Comparison of ENCODE assay signal across 18 cellular contexts in the genomic region with DNA sequence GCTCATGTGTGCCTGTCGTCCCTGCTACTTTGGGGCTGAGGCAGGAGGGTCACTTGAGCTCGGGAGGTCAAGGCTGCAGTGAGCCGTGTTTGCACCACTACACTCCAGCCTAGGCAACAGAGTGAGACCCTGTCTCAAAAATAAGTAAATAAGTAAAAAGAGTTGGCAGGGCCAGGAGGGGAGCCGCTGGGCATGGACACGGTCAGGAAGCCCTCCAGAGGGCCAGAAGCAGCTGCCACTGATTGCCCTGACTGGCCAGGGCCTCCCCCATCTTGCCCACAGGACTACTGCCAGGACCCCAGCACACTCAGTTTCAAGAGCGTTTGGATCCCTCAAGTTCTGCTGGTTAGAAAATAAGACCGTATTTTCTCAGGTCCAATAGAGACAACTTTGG.
DNase-seq lines count a peak whose midpoint lies in the region; ATAC-seq, FAIRE-seq and TF ChIP-seq lines count a peak whose summit lies in the region.
"Had no signal": no experiment of that assay in that cellular context is flagged by ENCODE, and none has a peak within 500 bp of the region (broad histone marks: within the 10 kb centered on the region; RNA-seq: fewer than 3 reads in every experiment).

No MANE protein-coding gene starts in this region.

- DNase-seq in left ventricle myocardium inferior (no peak), right cardiac atrium (no peak), gastrocnemius medialis (no peak), uterus (no peak), activated T-cell treated with anti-CD3 and anti-CD28 coated beads for 4 hours (no peak), GM12892 (ENCODE audit: insufficient read length) (no peak)
- DNase-seq in activated CD4-positive, alpha-beta T cell treated with anti-CD3 and anti-CD28 coated beads for 36 hours = no peak
- DNase-seq: activated CD8-positive, alpha-beta memory T cell treated with anti-CD3 and anti-CD28 coated beads for 24 hours; activated T-cell treated with anti-CD3 and anti-CD28 coated beads, Interleukin-2, amount 50 U/mL, for 72 hours; islet precursor cell; natural killer cell; NCI-H2107 had no signal

- no peaks in the 10 kb centered on the region for H3K27me3 ChIP-seq in left ventricle myocardium inferior (ENCODE audit: low read depth)
- no peaks in the 10 kb centered on the region for H3K27me3 ChIP-seq in right cardiac atrium (ENCODE audit: control insufficient read depth, insufficient read depth)
- H3K27me3 ChIP-seq in gastrocnemius medialis = no peaks in the 10 kb centered on the region
- H3K27me3 ChIP-seq in uterus = no peaks in the 10 kb centered on the region

- H3K9me3 ChIP-seq in left ventricle myocardium inferior (replicated peaks) (no peaks in the 10 kb centered on the region), right cardiac atrium (ENCODE audit: control insufficient read depth, low read length) (no peaks in the 10 kb centered on the region), gastrocnemius medialis (no peaks in the 10 kb centered on the region), uterus (no peaks in the 10 kb centered on the region)

- in situ Hi-C loops in gastrocnemius medialis (cut with MboI; ENCODE audit: low sequenced_read_pairs in 4 of 4) = loop anchor here in 1 of 4 donors (10.0 kb wide), 1 partner anchor 68 kb away; no protein-coding TSS in a partner anchor

- TF ChIP-seq CTCF in left ventricle myocardium inferior (IDR thresholded peaks at IDR 0.05; ENCODE audit: borderline replicate concordance) (no peak), gastrocnemius medialis (IDR thresholded peaks at IDR 0.05 in 4 of 5, conservative IDR thresholded peaks at IDR 0.05 in 1 of 5) (no peak), uterus (IDR thresholded peaks at IDR 0.05) (no peak)

- 90% methylated on average over 7 of the region's 7 CpGs for WGBS in right cardiac atrium

- H3K27ac Mint-ChIP-seq in dendritic cell treated with granulocyte-macrophage colony-stimulating factor and Interleukin-4, amounts not matched to agents 40 ng/mL and 50 ng/mL, for 4 days = peak overlapping the region; percentile 91
- H3K27ac Mint-ChIP-seq in activated CD4-positive, alpha-beta T cell treated with anti-CD3 and anti-CD28 coated beads for 36 hours = no peak overlapping the region
- H3K27ac Mint-ChIP-seq: activated naive CD4-positive, alpha-beta T cell treated with anti-CD3 and anti-CD28 coated beads, Interleukin-2, amount 50 U/mL, for 72 hours; activated T-cell treated with anti-CD3 and anti-CD28 coated beads, Interleukin-2, amount 50 U/mL, for 72 hours; natural killer cell; stimulated activated naive CD8-positive, alpha-beta T cell treated with anti-CD3 and anti-CD28 coated beads, Interleukin-15, Interleukin-2, amounts not matched to agents 100 ng/mL and 50 ng/mL, for 24 hours had no signal

- peaks cover 8% of the 10 kb centered on the region for H3K27me3 Mint-ChIP-seq in dendritic cell treated with granulocyte-macrophage colony-stimulating factor and Interleukin-4, amounts not matched to agents 40 ng/mL and 50 ng/mL, for 4 days
- no peaks in the 10 kb centered on the region for H3K27me3 Mint-ChIP-seq in activated CD4-positive, alpha-beta T cell treated with anti-CD3 and anti-CD28 coated beads for 36 hours
- H3K27me3 Mint-ChIP-seq: stimulated activated naive CD8-positive, alpha-beta T cell treated with anti-CD3 and anti-CD28 coated beads, Interleukin-15, Interleukin-2, amounts not matched to agents 100 ng/mL and 50 ng/mL, for 24 hours had no signal

- H3K36me3 ChIP-seq in left ventricle myocardium inferior = peaks cover 12% of the 10 kb centered on the region
- H3K36me3 ChIP-seq in gastrocnemius medialis = no peaks in the 10 kb centered on the region
- no peaks in the 10 kb centered on the region for H3K36me3 ChIP-seq in uterus

- no peak overlapping the region for H3K4me3 Mint-ChIP-seq in dendritic cell treated with granulocyte-macrophage colony-stimulating factor and Interleukin-4, amounts not matched to agents 40 ng/mL and 50 ng/mL, for 4 days
- H3K4me3 Mint-ChIP-seq in activated CD4-positive, alpha-beta T cell treated with anti-CD3 and anti-CD28 coated beads for 36 hours = no peak overlapping the region
- H3K4me3 Mint-ChIP-seq: activated T-cell treated with anti-CD3 and anti-CD28 coated beads, Interleukin-2, amount 50 U/mL, for 72 hours; natural killer cell; stimulated activated naive CD8-positive, alpha-beta T cell treated with anti-CD3 and anti-CD28 coated beads, Interleukin-15, Interleukin-2, amounts not matched to agents 100 ng/mL and 50 ng/mL, for 24 hours had no signal

- peak overlapping the region; percentile 97 for H3K27ac ChIP-seq in left ventricle myocardium inferior (replicated peaks)
- H3K27ac ChIP-seq in right cardiac atrium (ENCODE audit: low read length) = no peak overlapping the region
- peak overlapping the region; percentile 75 to 85 (median 80) for H3K27ac ChIP-seq in gastrocnemius medialis
- H3K27ac ChIP-seq in uterus = peak overlapping the region; percentile 89 to 96
- H3K27ac ChIP-seq: parathyroid adenoma had no signal

- peaks cover 89% of the 10 kb centered on the region for H3K4me1 Mint-ChIP-seq in dendritic cell treated with granulocyte-macrophage colony-stimulating factor and Interleukin-4, amounts not matched to agents 40 ng/mL and 50 ng/mL, for 4 days (ENCODE audit: low read depth)
- no peaks in the 10 kb centered on the region for H3K4me1 Mint-ChIP-seq in activated CD4-positive, alpha-beta T cell treated with anti-CD3 and anti-CD28 coated beads for 36 hours
- H3K4me1 Mint-ChIP-seq: natural killer cell had no signal

- CTCF ChIA-PET in activated CD4-positive, alpha-beta T cell treated with anti-CD3 and anti-CD28 coated beads for 36 hours (lab: Charles Lee) = interaction anchor here (0.6 to 1.8 kb wide), 3 partner anchors 8 to 358 kb away, joined by 3 to 7 read pairs (median 3); no protein-coding TSS in a partner anchor

- H3K4me1 ChIP-seq in left ventricle myocardium inferior = peaks cover 100% of the 10 kb centered on the region
- H3K4me1 ChIP-seq in right cardiac atrium (ENCODE audit: control insufficient read depth, insufficient read depth, low read length) = peaks cover 36% of the 10 kb centered on the region
- H3K4me1 ChIP-seq in gastrocnemius medialis = peaks cover 70 to 84% of the 10 kb centered on the region in 2 donors
- H3K4me1 ChIP-seq in uterus = peaks cover 35 to 61% of the 10 kb centered on the region in 2 donors

- H3K9me3 Mint-ChIP-seq in dendritic cell treated with granulocyte-macrophage colony-stimulating factor and Interleukin-4, amounts not matched to agents 40 ng/mL and 50 ng/mL, for 4 days = no peaks in the 10 kb centered on the region
- H3K9me3 Mint-ChIP-seq in activated CD4-positive, alpha-beta T cell treated with anti-CD3 and anti-CD28 coated beads for 36 hours (ENCODE audit: low read depth) = no peaks in the 10 kb centered on the region
- H3K9me3 Mint-ChIP-seq: activated naive CD4-positive, alpha-beta T cell treated with anti-CD3 and anti-CD28 coated beads, Interleukin-2, amount 50 U/mL, for 72 hours; activated T-cell treated with anti-CD3 and anti-CD28 coated beads, Interleukin-2, amount 50 U/mL, for 72 hours; natural killer cell; stimulated activated naive CD8-positive, alpha-beta T cell treated with anti-CD3 and anti-CD28 coated beads, Interleukin-15, Interleukin-2, amounts not matched to agents 100 ng/mL and 50 ng/mL, for 24 hours had no signal

- TF ChIP-seq POLR2A in gastrocnemius medialis (IDR thresholded peaks at IDR 0.05) (no peak), uterus (IDR thresholded peaks at IDR 0.05) (no peak), GM12892 (IDR thresholded peaks at IDR 0.05; ENCODE audit: low read depth, low read length) (no peak)

- ATAC-seq in right cardiac atrium = no peak
- ATAC-seq in gastrocnemius medialis = no peak
- ATAC-seq in activated CD4-positive, alpha-beta T cell treated with anti-CD3 and anti-CD28 coated beads for 36 hours = no peak
- ATAC-seq: activated naive CD4-positive, alpha-beta T cell treated with anti-CD3 and anti-CD28 coated beads, Interleukin-2, amount 50 U/mL, for 72 hours; activated T-cell treated with anti-CD3 and anti-CD28 coated beads, Interleukin-2, amount 50 U/mL, for 72 hours; natural killer cell; SK-N-SH treated with all-trans-retinoic acid at 6 μM for 48 hours had no signal

- FAIRE-seq in GM12892 (lab: Jason Lieb, UNC) = no peak
- FAIRE-seq: D721Med had no signal

- H3K36me3 Mint-ChIP-seq in dendritic cell treated with granulocyte-macrophage colony-stimulating factor and Interleukin-4, amounts not matched to agents 40 ng/mL and 50 ng/mL, for 4 days (ENCODE audit: low read depth) = no peaks in the 10 kb centered on the region
- H3K36me3 Mint-ChIP-seq in activated CD4-positive, alpha-beta T cell treated with anti-CD3 and anti-CD28 coated beads for 36 hours (ENCODE audit: low read depth) = no peaks in the 10 kb centered on the region
- H3K36me3 Mint-ChIP-seq: activated naive CD4-positive, alpha-beta T cell treated with anti-CD3 and anti-CD28 coated beads, Interleukin-2, amount 50 U/mL, for 72 hours; natural killer cell had no signal

- intact Hi-C loops in left ventricle myocardium inferior (cut with micrococcal nuclease) (no loop called here), right cardiac atrium (cut with DNase I) (no loop called here), gastrocnemius medialis (cut with DNase I; ENCODE audit: low total_unique reads) (loop anchor here (2.0 kb wide), 1 partner anchor 22 kb away; no protein-coding TSS in a partner anchor), uterus (cut with DNase I; ENCODE audit: low total_unique reads) (no loop called here)
- intact Hi-C loops in dendritic cell treated with granulocyte-macrophage colony-stimulating factor and Interleukin-4, amounts not matched to agents 40 ng/mL and 50 ng/mL, for 4 days (cut with micrococcal nuclease) = no loop called here
- intact Hi-C loops in activated CD4-positive, alpha-beta T cell treated with anti-CD3 and anti-CD28 coated beads for 36 hours (cut with DNase I, micrococcal nuclease) = no loop called here

- POLR2A ChIA-PET in activated CD4-positive, alpha-beta T cell treated with anti-CD3 and anti-CD28 coated beads for 36 hours (lab: Charles Lee) = no interaction called here

- no peak overlapping the region for H3K4me3 ChIP-seq in left ventricle myocardium inferior
- no peak overlapping the region for H3K4me3 ChIP-seq in right cardiac atrium (ENCODE audit: low read length)
- no peak overlapping the region for H3K4me3 ChIP-seq in gastrocnemius medialis
- H3K4me3 ChIP-seq in uterus = no peak overlapping the region
